ENCODE assay signal across 20 cellular contexts in the genomic region with DNA sequence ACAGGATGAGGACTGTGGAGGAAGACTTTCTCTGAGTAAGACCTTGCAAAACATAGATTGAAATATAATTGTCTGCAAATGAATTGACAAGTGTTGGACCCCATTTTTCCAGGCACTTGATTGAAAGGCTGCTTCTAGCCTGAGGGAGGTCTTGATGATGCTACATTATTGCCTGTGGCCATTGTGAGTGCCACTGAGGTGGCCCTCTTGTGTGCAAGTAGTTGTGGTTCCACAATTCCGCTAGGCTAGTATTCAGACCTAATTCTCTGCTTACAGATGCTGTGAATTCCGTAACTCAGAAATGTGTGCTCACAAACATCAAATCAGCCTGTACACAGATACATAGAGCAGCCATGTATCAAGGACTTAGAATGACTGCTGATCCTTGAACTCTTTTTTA. TPM values are rescaled to one million over a fixed set of nuclear protein-coding genes. Genes with fewer than 3 reads are reported as not detected.
DNase-seq lines count a peak whose midpoint lies in the region; ATAC-seq and TF ChIP-seq lines count a peak whose summit lies in the region.
"Had no signal": no experiment of that assay in that cellular context is flagged by ENCODE, and none has a peak within 500 bp of the region (broad histone marks: within the 10 kb centered on the region; RNA-seq: fewer than 3 reads in every experiment).

No MANE protein-coding gene starts in this region.

- H3K36me3 ChIP-seq in cardiac muscle cell (no peaks in the 10 kb centered on the region), adipocyte (ENCODE audit: control insufficient read depth, insufficient read depth, low read length, severe bottlenecking) (peaks cover 36% of the 10 kb centered on the region)
- H3K36me3 ChIP-seq: ovary had no signal

- peaks cover 62 to 65% of the 10 kb centered on the region in 2 donors for H3K4me1 Mint-ChIP-seq in natural killer cell
- H3K4me1 Mint-ChIP-seq in nephron progenitor cell = peaks cover 52% of the 10 kb centered on the region

- H3K36me3 Mint-ChIP-seq in natural killer cell = no peaks in the 10 kb centered on the region
- peaks cover 47% of the 10 kb centered on the region for H3K36me3 Mint-ChIP-seq in nephron progenitor cell (ENCODE audit: low read depth)

- H3K27ac Mint-ChIP-seq in natural killer cell (peak overlapping the region; percentile 47 to 50), nephron progenitor cell (no peak overlapping the region)
- H3K27ac Mint-ChIP-seq: T-cell had no signal

- H3K9ac ChIP-seq in adipocyte (ENCODE audit: low read length) = peak overlapping the region; percentile 1
- H3K9ac ChIP-seq: BLaER1 had no signal

- H3K4me3 Mint-ChIP-seq in natural killer cell (peak overlapping the region; percentile 31), nephron progenitor cell (no peak overlapping the region)
- H3K4me3 Mint-ChIP-seq: T-cell had no signal

- H3K27me3 Mint-ChIP-seq in natural killer cell (ENCODE audit: low read depth in 2 of 2) (no peaks in the 10 kb centered on the region), nephron progenitor cell (ENCODE audit: low read depth, poor library complexity) (no peaks in the 10 kb centered on the region)
- H3K27me3 Mint-ChIP-seq: T-cell had no signal

- intact Hi-C loops in right cardiac atrium (cut with DNase I) (no loop called here), natural killer cell (cut with micrococcal nuclease) (no loop called here), head of caudate nucleus (cut with DNase I) (no loop called here)

- 84% methylated on average over 2 of the region's 2 CpGs for whole genome bisulfite sequencing in right cardiac atrium

- peaks cover 34% of the 10 kb centered on the region for H3K4me1 ChIP-seq in cardiac muscle cell (ENCODE audit: low read depth)
- peaks cover 19% of the 10 kb centered on the region for H3K4me1 ChIP-seq in right cardiac atrium (ENCODE audit: control insufficient read depth, insufficient read depth, low read length)
- peaks cover 73% of the 10 kb centered on the region for H3K4me1 ChIP-seq in adipocyte (ENCODE audit: control insufficient read depth, insufficient read depth, low read length)
- H3K4me1 ChIP-seq: BLaER1 had no signal

- H3K27me3 ChIP-seq in cardiac muscle cell = no peaks in the 10 kb centered on the region
- no peaks in the 10 kb centered on the region for H3K27me3 ChIP-seq in right cardiac atrium (ENCODE audit: control insufficient read depth, insufficient read depth)
- no peaks in the 10 kb centered on the region for H3K27me3 ChIP-seq in adipocyte (replicated peaks; ENCODE audit: control insufficient read depth, insufficient read depth, low read length)
- H3K27me3 ChIP-seq: BLaER1, dorsolateral prefrontal cortex, ovary had no signal

- H3K9me3 ChIP-seq in cardiac muscle cell (ENCODE audit: low read depth) (no peaks in the 10 kb centered on the region), right cardiac atrium (ENCODE audit: control insufficient read depth, low read length) (no peaks in the 10 kb centered on the region), adipocyte (ENCODE audit: control insufficient read depth, low read length) (no peaks in the 10 kb centered on the region)
- H3K9me3 ChIP-seq: BLaER1, mucosa of descending colon, ovary had no signal

- TF ChIP-seq CTCF in cardiac muscle cell (IDR thresholded peaks at IDR 0.05; ENCODE audit: low read depth, low read length) (no peak), natural killer cell (IDR thresholded peaks at IDR 0.05) (no peak), nephron progenitor cell (IDR thresholded peaks at IDR 0.05) (no peak)

- H3K4me3 ChIP-seq in cardiac muscle cell = no peak overlapping the region
- no peak overlapping the region for H3K4me3 ChIP-seq in right cardiac atrium (ENCODE audit: low read length)
- H3K4me3 ChIP-seq in adipocyte (ENCODE audit: low read length) = no peak overlapping the region
- H3K4me3 ChIP-seq: BLaER1, dorsolateral prefrontal cortex, mucosa of descending colon, ovary had no signal

- no peak for DNase-seq in cardiac muscle cell (ENCODE audit: low read depth in 1 of 2, low spot score in 1 of 2)
- no peak for DNase-seq in right cardiac atrium
- no peak for DNase-seq in adipocyte (ENCODE audit: low read depth)
- DNase-seq in natural killer cell = no peak
- DNase-seq in activated CD4-positive, alpha-beta T cell treated with anti-CD3 and anti-CD28 coated beads, Interleukin-2, amount 50 U/mL, for 48 hours = no peak
- DNase-seq in nephron progenitor cell = no peak
- no peak for DNase-seq in head of caudate nucleus
- no peak for DNase-seq in dedifferentiated amniotic fluid mesenchymal stem cell (ENCODE audit: extremely low spot score)
- DNase-seq: 8988T; activated CD4-positive, alpha-beta T cell treated with anti-CD3 and anti-CD28 coated beads, Interleukin-2, amount 50 U/mL, for 4 hours; activated naive CD4-positive, alpha-beta T cell treated with anti-CD3 and anti-CD28 coated beads, Interleukin-2, amount 50 U/mL, for 16 hours; activated T-cell treated with anti-CD3 and anti-CD28 coated beads, Interleukin-2, amount 50 U/mL, for 48 hours; dorsolateral prefrontal cortex; mucosa of descending colon; NCI-H146; NCI-H2227 treated with DMSO at 0.1 percent for 48 hours; ovary; stimulated activated CD4-positive, alpha-beta T cell treated with anti-CD3 and anti-CD28 coated beads, Interleukin-2, amount 100 ng/mL, for 48 hours; T-cell had no signal

- ATAC-seq in right cardiac atrium = no peak
- ATAC-seq in natural killer cell = peak in 2 of 3 donors; percentile 23 to 30
- ATAC-seq: T-cell had no signal

- no peaks in the 10 kb centered on the region for H3K9me3 Mint-ChIP-seq in natural killer cell
- H3K9me3 Mint-ChIP-seq in nephron progenitor cell = no peaks in the 10 kb centered on the region
- H3K9me3 Mint-ChIP-seq: T-cell had no signal

- H3K27ac ChIP-seq in cardiac muscle cell (peak overlapping the region; percentile 44), right cardiac atrium (ENCODE audit: low read length) (no peak overlapping the region)
- H3K27ac ChIP-seq: BLaER1, dorsolateral prefrontal cortex, ovary had no signal

RNA-seq across cellular contexts. Expression of gene FNDC3B, which starts 34.6 kb away (rescaled TPM):
- total RNA-seq in cardiac muscle cell (56.8 and 62.3 TPM in 2 replicates), right cardiac atrium (100 to 1,000 TPM in 1 of 4 donors, 10 to 100 TPM in 3; 82.9 to 117 (median 84.9) TPM), natural killer cell (100 to 1,000 TPM; 154 to 214 (median 206) TPM)
- polyA plus RNA-seq in cardiac muscle cell (52.2 and 55.2 TPM in 2 replicates), right cardiac atrium (15.8 TPM)

Comparison
In these comparisons a context has a peak if more than half of its experiments do, and no peak if none do; other contexts are left out.
1. ATAC-seq: peak in natural killer cell (2 of 3); none in right cardiac atrium (0 of 2).